19 cellular contexts compared by ENCODE assay signal in genomic region chr21:37183749-37184148, GRCh38.
DNase-seq lines count a peak whose midpoint lies in the region; ATAC-seq lines count a peak whose summit lies in the region.
"Had no signal": no experiment of that assay in that cellular context is flagged by ENCODE, and none has a peak within 500 bp of the region (broad histone marks: within the 10 kb centered on the region; RNA-seq: fewer than 3 reads in every experiment).

No MANE protein-coding gene starts in this region.

- H3K4me3 Mint-ChIP-seq in activated CD4-positive, alpha-beta memory T cell treated with anti-CD3 and anti-CD28 coated beads for 36 hours: no peak overlapping the region
- H3K4me3 Mint-ChIP-seq in activated CD4-positive, alpha-beta memory T cell treated with anti-CD3 and anti-CD28 coated beads, Interleukin-2, amount 10 ng/mL, durations not matched to agents 7 days and 5 days: no peak overlapping the region
- H3K4me3 Mint-ChIP-seq in activated T-helper 17 cell treated with anti-CD3 and anti-CD28 coated beads, Interleukin-2, amount 50 U/mL, for 72 hours: no peak overlapping the region
- H3K4me3 Mint-ChIP-seq in stimulated activated effector memory CD8-positive, alpha-beta T cell treated with anti-CD3 and anti-CD28 coated beads, Interleukin-12 subunit alpha, Interleukin-12 subunit beta, amount 100 ng/mL, for 72 hours: no peak overlapping the region
- H3K4me3 Mint-ChIP-seq: CD4-positive, alpha-beta T cell; HFFc6 had no signal

- CTCF ChIA-PET in activated CD4-positive, alpha-beta memory T cell treated with anti-CD3 and anti-CD28 coated beads for 36 hours (lab: Charles Lee): no interaction called here
- CTCF ChIA-PET in activated CD4-positive, alpha-beta memory T cell treated with anti-CD3 and anti-CD28 coated beads, Interleukin-2, amount 10 ng/mL, durations not matched to agents 7 days and 5 days (lab: Charles Lee): interaction anchor here (1.1 kb wide), 1 partner anchor 16 kb away, joined by 4 read pairs; no protein-coding TSS in a partner anchor

- ATAC-seq in activated naive CD4-positive, alpha-beta T cell treated with anti-CD3 and anti-CD28 coated beads, Interleukin-2, amount 50 U/mL, for 72 hours: peak; percentile 42 to 53
- ATAC-seq in activated T-helper 17 cell treated with anti-CD3 and anti-CD28 coated beads, Interleukin-2, amount 50 U/mL, for 72 hours (replicated peaks): peak; percentile 67
- peak; percentile 51 for ATAC-seq in stimulated activated effector memory CD8-positive, alpha-beta T cell treated with anti-CD3 and anti-CD28 coated beads, Interleukin-12 subunit alpha, Interleukin-12 subunit beta, amount 100 ng/mL, for 72 hours
- no peak for ATAC-seq in HG02852 (IDR thresholded peaks at IDR 0.05; ENCODE audit: unreplicated experiment)

- POLR2A ChIA-PET in activated CD4-positive, alpha-beta memory T cell treated with anti-CD3 and anti-CD28 coated beads for 36 hours (lab: Charles Lee): no interaction called here
- POLR2A ChIA-PET in activated CD4-positive, alpha-beta memory T cell treated with anti-CD3 and anti-CD28 coated beads, Interleukin-2, amount 10 ng/mL, durations not matched to agents 7 days and 5 days (lab: Charles Lee): no interaction called here

- H3K27ac Mint-ChIP-seq in activated CD4-positive, alpha-beta memory T cell treated with anti-CD3 and anti-CD28 coated beads for 36 hours: peak overlapping the region; percentile 55
- no peak overlapping the region for H3K27ac Mint-ChIP-seq in activated CD4-positive, alpha-beta memory T cell treated with anti-CD3 and anti-CD28 coated beads, Interleukin-2, amount 10 ng/mL, durations not matched to agents 7 days and 5 days
- peak overlapping the region in 1 of 2 donors; percentile 5 for H3K27ac Mint-ChIP-seq in activated naive CD4-positive, alpha-beta T cell treated with anti-CD3 and anti-CD28 coated beads, Interleukin-2, amount 50 U/mL, for 72 hours
- H3K27ac Mint-ChIP-seq in activated T-helper 17 cell treated with anti-CD3 and anti-CD28 coated beads, Interleukin-2, amount 50 U/mL, for 72 hours: peak overlapping the region; percentile 63
- peak overlapping the region; percentile 45 for H3K27ac Mint-ChIP-seq in stimulated activated effector memory CD8-positive, alpha-beta T cell treated with anti-CD3 and anti-CD28 coated beads, Interleukin-12 subunit alpha, Interleukin-12 subunit beta, amount 100 ng/mL, for 72 hours
- H3K27ac Mint-ChIP-seq: CD4-positive, alpha-beta T cell; HFFc6 had no signal

- H3K4me1 Mint-ChIP-seq in activated CD4-positive, alpha-beta memory T cell treated with anti-CD3 and anti-CD28 coated beads for 36 hours (ENCODE audit: low read depth): peaks cover 13% of the 10 kb centered on the region
- peaks cover 21% of the 10 kb centered on the region for H3K4me1 Mint-ChIP-seq in activated CD4-positive, alpha-beta memory T cell treated with anti-CD3 and anti-CD28 coated beads, Interleukin-2, amount 10 ng/mL, durations not matched to agents 7 days and 5 days
- peaks cover 9% of the 10 kb centered on the region for H3K4me1 Mint-ChIP-seq in activated T-helper 17 cell treated with anti-CD3 and anti-CD28 coated beads, Interleukin-2, amount 50 U/mL, for 72 hours
- peaks cover 8% of the 10 kb centered on the region for H3K4me1 Mint-ChIP-seq in stimulated activated effector memory CD8-positive, alpha-beta T cell treated with anti-CD3 and anti-CD28 coated beads, Interleukin-12 subunit alpha, Interleukin-12 subunit beta, amount 100 ng/mL, for 72 hours

- intact Hi-C loops in activated CD4-positive, alpha-beta memory T cell treated with anti-CD3 and anti-CD28 coated beads for 36 hours (cut with micrococcal nuclease): no loop called here

- peaks cover 37% of the 10 kb centered on the region for H3K36me3 Mint-ChIP-seq in activated CD4-positive, alpha-beta memory T cell treated with anti-CD3 and anti-CD28 coated beads for 36 hours
- peaks cover 39% of the 10 kb centered on the region for H3K36me3 Mint-ChIP-seq in activated CD4-positive, alpha-beta memory T cell treated with anti-CD3 and anti-CD28 coated beads, Interleukin-2, amount 10 ng/mL, durations not matched to agents 7 days and 5 days (ENCODE audit: low read depth)
- H3K36me3 Mint-ChIP-seq in activated naive CD4-positive, alpha-beta T cell treated with anti-CD3 and anti-CD28 coated beads, Interleukin-2, amount 50 U/mL, for 72 hours: peaks cover 4 to 33% of the 10 kb centered on the region in 2 donors
- peaks cover 78% of the 10 kb centered on the region for H3K36me3 Mint-ChIP-seq in activated T-helper 17 cell treated with anti-CD3 and anti-CD28 coated beads, Interleukin-2, amount 50 U/mL, for 72 hours (ENCODE audit: low read depth)
- H3K36me3 Mint-ChIP-seq in stimulated activated effector memory CD8-positive, alpha-beta T cell treated with anti-CD3 and anti-CD28 coated beads, Interleukin-12 subunit alpha, Interleukin-12 subunit beta, amount 100 ng/mL, for 72 hours: peaks cover 80% of the 10 kb centered on the region

- peaks cover 5% of the 10 kb centered on the region for H3K9me3 Mint-ChIP-seq in activated CD4-positive, alpha-beta memory T cell treated with anti-CD3 and anti-CD28 coated beads for 36 hours
- no peaks in the 10 kb centered on the region for H3K9me3 Mint-ChIP-seq in activated CD4-positive, alpha-beta memory T cell treated with anti-CD3 and anti-CD28 coated beads, Interleukin-2, amount 10 ng/mL, durations not matched to agents 7 days and 5 days
- no peaks in the 10 kb centered on the region for H3K9me3 Mint-ChIP-seq in activated naive CD4-positive, alpha-beta T cell treated with anti-CD3 and anti-CD28 coated beads, Interleukin-2, amount 50 U/mL, for 72 hours
- H3K9me3 Mint-ChIP-seq in activated T-helper 17 cell treated with anti-CD3 and anti-CD28 coated beads, Interleukin-2, amount 50 U/mL, for 72 hours: no peaks in the 10 kb centered on the region
- H3K9me3 Mint-ChIP-seq in stimulated activated effector memory CD8-positive, alpha-beta T cell treated with anti-CD3 and anti-CD28 coated beads, Interleukin-12 subunit alpha, Interleukin-12 subunit beta, amount 100 ng/mL, for 72 hours: peaks cover 3% of the 10 kb centered on the region
- H3K9me3 Mint-ChIP-seq: CD4-positive, alpha-beta T cell; HFFc6 had no signal

- no peaks in the 10 kb centered on the region for H3K27me3 Mint-ChIP-seq in activated CD4-positive, alpha-beta memory T cell treated with anti-CD3 and anti-CD28 coated beads for 36 hours
- no peaks in the 10 kb centered on the region for H3K27me3 Mint-ChIP-seq in activated CD4-positive, alpha-beta memory T cell treated with anti-CD3 and anti-CD28 coated beads, Interleukin-2, amount 10 ng/mL, durations not matched to agents 7 days and 5 days
- H3K27me3 Mint-ChIP-seq in activated T-helper 17 cell treated with anti-CD3 and anti-CD28 coated beads, Interleukin-2, amount 50 U/mL, for 72 hours: no peaks in the 10 kb centered on the region
- H3K27me3 Mint-ChIP-seq: CD4-positive, alpha-beta T cell had no signal

- peak; percentile 29 for DNase-seq in activated CD4-positive, alpha-beta memory T cell treated with anti-CD3 and anti-CD28 coated beads for 36 hours
- DNase-seq in activated CD4-positive, alpha-beta memory T cell treated with anti-CD3 and anti-CD28 coated beads, Interleukin-2, amount 10 ng/mL, durations not matched to agents 7 days and 5 days: no peak
- no peak for DNase-seq in activated naive CD4-positive, alpha-beta T cell treated with anti-CD3 and anti-CD28 coated beads, Interleukin-2, amount 50 U/mL, for 72 hours (ENCODE audit: low spot score in 2 of 2)
- no peak for DNase-seq in activated naive CD4-positive, alpha-beta T cell (lab: John Stamatoyannopoulos, UW)
- DNase-seq in stimulated activated effector memory CD8-positive, alpha-beta T cell treated with anti-CD3 and anti-CD28 coated beads, Interleukin-12 subunit alpha, Interleukin-12 subunit beta, amount 100 ng/mL, for 72 hours (ENCODE audit: low spot score in 2 of 2): no peak
- DNase-seq in cerebellar cortex (ENCODE audit: low spot score): no peak
- DNase-seq: CD4-positive, alpha-beta T cell; COR-L47; DMS53; GOT3; HFFc6; KBM-7; MV-4-11; NCI-H2029; NCI-H446; NCI-H524 treated with DMSO at 0.1 percent for 48 hours; NCI-H774 had no signal
